In genomic region chr4:37476691-37477090, GRCh38 we compare ENCODE assay signal across 21 cellular contexts.
DNase-seq lines count a peak whose midpoint lies in the region; ATAC-seq, FAIRE-seq and TF ChIP-seq lines count a peak whose summit lies in the region.
"Had no signal": no experiment of that assay in that cellular context is flagged by ENCODE, and none has a peak within 500 bp of the region (broad histone marks: within the 10 kb centered on the region; RNA-seq: fewer than 3 reads in every experiment).

No MANE protein-coding gene starts in this region.

- H3K4me1 ChIP-seq in HepG2 (ENCODE audit: insufficient read depth, low read length) (no peaks in the 10 kb centered on the region), right lobe of liver (peaks cover 0 to 18% (median 0%) of the 10 kb centered on the region in 4 donors), right cardiac atrium (ENCODE audit: control insufficient read depth, insufficient read depth, low read length) (no peaks in the 10 kb centered on the region)
- H3K4me1 ChIP-seq: A549 had no signal

- H3K27me3 ChIP-seq in HepG2 (ENCODE audit: control insufficient read depth in 1 of 2, insufficient read depth in 2 of 2, low read length in 2 of 2) (no peaks in the 10 kb centered on the region), right lobe of liver (no peaks in the 10 kb centered on the region), right cardiac atrium (ENCODE audit: control insufficient read depth, insufficient read depth) (no peaks in the 10 kb centered on the region)
- H3K27me3 ChIP-seq: BLaER1 treated with 17β-estradiol and CSF1 and Interleukin-3, amounts not matched to agents 10 nM and 100 nM had no signal

- no peaks in the 10 kb centered on the region for H3K36me3 ChIP-seq in HepG2 (replicated peaks in 1 of 2; ENCODE audit: control insufficient read depth in 1 of 2, insufficient read depth in 2 of 2, low read length in 2 of 2)
- no peaks in the 10 kb centered on the region for H3K36me3 ChIP-seq in right lobe of liver
- H3K36me3 ChIP-seq: BLaER1 treated with 17β-estradiol and CSF1 and Interleukin-3, amounts not matched to agents 10 nM and 100 nM had no signal

- in situ Hi-C loops in HepG2 (cut with HindIII; ENCODE audit: extremely low pct_ligation_motif_present, low pct_unique_long_range_greater_than_20kb) = no loop called here

- no peak overlapping the region for H2AFZ ChIP-seq in HepG2 (ENCODE audit: low read length)

- DNase-seq in HepG2 (ENCODE audit: low spot score) (no peak), right lobe of liver (no peak), epithelial cell of prostate (ENCODE audit: low read depth, low spot score) (no peak), right cardiac atrium (no peak)
- no peak for DNase-seq in stimulated activated CD4-positive, alpha-beta T cell treated with anti-CD3 and anti-CD28 coated beads, Interleukin-4, amount 100 ng/mL, for 4 hours
- DNase-seq: Caco-2; CD4-positive, alpha-beta T cell; CD8-positive, alpha-beta T cell; DMS 273 treated with DMSO at 0.1 percent for 48 hours; DMS153; DMS53; DMS79; DND-41; EL; GF-D8 had no signal

- FAIRE-seq in HepG2 (lab: Jason Lieb, UNC) = no peak
- FAIRE-seq: A549, G401.6, GM12891 had no signal

- ATAC-seq in HepG2 (no peak), right lobe of liver (no peak), right cardiac atrium (no peak)
- ATAC-seq: A549; CD8-positive, alpha-beta T cell had no signal

- no peak overlapping the region for H3K4me2 ChIP-seq in HepG2 (ENCODE audit: low read depth, low read length)
- H3K4me2 ChIP-seq: A549; BLaER1 treated with 17β-estradiol and CSF1 and Interleukin-3, amounts not matched to agents 10 nM and 100 nM had no signal

- TF ChIP-seq CTCF in HepG2 (CRISPR knock-in tag; IDR thresholded peaks at IDR 0.05) (no peak), right lobe of liver (IDR thresholded peaks at IDR 0.05) (no peak), VCaP (conservative IDR thresholded peaks at IDR 0.05) (no peak)

- no peak for TF ChIP-seq EP300 in HepG2 (IDR thresholded peaks at IDR 0.05; ENCODE audit: low read depth in 2 of 2, low read length in 2 of 2)
- no peak for TF ChIP-seq EP300 in HepG2 (CRISPR knock-in tag; IDR thresholded peaks at IDR 0.05; ENCODE audit: borderline replicate concordance)

- H3K27ac ChIP-seq in HepG2 (ENCODE audit: extremely low read length, insufficient read depth, low read length) (no peak overlapping the region), right lobe of liver (no peak overlapping the region), VCaP (peak overlapping the region; percentile 82), epithelial cell of prostate (peak overlapping the region; percentile 52), right cardiac atrium (ENCODE audit: low read length) (no peak overlapping the region)
- H3K27ac ChIP-seq: A549; BLaER1 treated with 17β-estradiol and CSF1 and Interleukin-3, amounts not matched to agents 10 nM and 100 nM; C4-2B had no signal

- H3K9me3 ChIP-seq in HepG2 (ENCODE audit: low read length) (no peaks in the 10 kb centered on the region), right lobe of liver (no peaks in the 10 kb centered on the region), right cardiac atrium (ENCODE audit: control insufficient read depth, low read length) (no peaks in the 10 kb centered on the region)
- H3K9me3 ChIP-seq: A549, Caco-2 had no signal

- 36% methylated on average over 2 of the region's 2 CpGs for WGBS in HepG2 (ENCODE audit: low lambda C conversion rate)
- WGBS in right lobe of liver (ENCODE audit: insufficient coverage, low coverage, low lambda C conversion rate, missing lambda C conversion rate) = 69% methylated on average over 2 of the region's 2 CpGs
- 85% methylated on average over 2 of the region's 2 CpGs for WGBS in right cardiac atrium

- H3K4me3 ChIP-seq in HepG2 (replicated peaks in 1 of 3; ENCODE audit: insufficient read depth in 1 of 3, low read depth in 2 of 3, low read length in 3 of 3) (no peak overlapping the region), right lobe of liver (no peak overlapping the region), right cardiac atrium (ENCODE audit: low read length) (no peak overlapping the region)
- H3K4me3 ChIP-seq: A549; BLaER1 treated with 17β-estradiol and CSF1 and Interleukin-3, amounts not matched to agents 10 nM and 100 nM had no signal

- H3K79me2 ChIP-seq in HepG2 (ENCODE audit: insufficient read depth, low read length) = no peaks in the 10 kb centered on the region

- no peak for TF ChIP-seq RAD21 in HepG2 (CRISPR knock-in tag; IDR thresholded peaks at IDR 0.05)

- no peaks in the 10 kb centered on the region for H4K20me1 ChIP-seq in HepG2 (ENCODE audit: insufficient read depth, low read length)
- H4K20me1 ChIP-seq: BLaER1 treated with 17β-estradiol and CSF1 and Interleukin-3, amounts not matched to agents 10 nM and 100 nM had no signal

- no TSS peak for BruUV-seq in HepG2 (replicated peaks; lab: Mats Ljungman, UMichigan)

- CTCF ChIA-PET in HepG2 (lab: Yijun Ruan, JAX; ENCODE audit: low intra/inter-chr PET ratio, low total read pairs) = no interaction called here

- intact Hi-C loops in HepG2 (cut with micrococcal nuclease; ENCODE audit: unreplicated experiment) (no loop called here), right lobe of liver (cut with DNase I) (no loop called here), right cardiac atrium (cut with DNase I) (no loop called here)

- POLR2A ChIA-PET in HepG2 (lab: Yijun Ruan, JAX) = no interaction called here

- TF ChIP-seq POLR2A in HepG2 (IDR thresholded peaks at IDR 0.05; ENCODE audit: insufficient read depth in 1 of 2, low read depth in 2 of 2, low read length in 2 of 2) (no peak), right lobe of liver (IDR thresholded peaks at IDR 0.05) (no peak)

- no peak overlapping the region for H3K9ac ChIP-seq in HepG2 (ENCODE audit: insufficient read depth, low read depth, low read length)
- H3K9ac ChIP-seq: BLaER1 treated with 17β-estradiol and CSF1 and Interleukin-3, amounts not matched to agents 10 nM and 100 nM had no signal

TF ChIP-seq in HepG2, 621 proteins besides CTCF, POLR2A, EP300 and RAD21:
- TF ChIP-seq, protein P1, sequence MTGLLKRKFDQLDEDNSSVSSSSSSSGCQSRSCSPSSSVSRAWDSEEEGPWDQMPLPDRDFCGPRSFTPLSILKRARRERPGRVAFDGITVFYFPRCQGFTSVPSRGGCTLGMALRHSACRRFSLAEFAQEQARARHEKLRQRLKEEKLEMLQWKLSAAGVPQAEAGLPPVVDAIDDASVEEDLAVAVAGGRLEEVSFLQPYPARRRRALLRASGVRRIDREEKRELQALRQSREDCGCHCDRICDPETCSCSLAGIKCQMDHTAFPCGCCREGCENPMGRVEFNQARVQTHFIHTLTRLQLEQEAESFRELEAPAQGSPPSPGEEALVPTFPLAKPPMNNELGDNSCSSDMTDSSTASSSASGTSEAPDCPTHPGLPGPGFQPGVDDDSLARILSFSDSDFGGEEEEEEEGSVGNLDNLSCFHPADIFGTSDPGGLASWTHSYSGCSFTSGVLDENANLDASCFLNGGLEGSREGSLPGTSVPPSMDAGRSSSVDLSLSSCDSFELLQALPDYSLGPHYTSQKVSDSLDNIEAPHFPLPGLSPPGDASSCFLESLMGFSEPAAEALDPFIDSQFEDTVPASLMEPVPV (CRISPR knock-in tag; IDR thresholded peaks at IDR 0.05) = no peak
- TF ChIP-seq ZNF7 (CRISPR knock-in tag; IDR thresholded peaks at IDR 0.05) = 0 out of 2 replicates have a peak, but pooled peaks have one; percentile 22

Comparison
In these comparisons a context has a peak if more than half of its experiments do, and no peak if none do; other contexts are left out.
1. H3K27ac ChIP-seq: peak in VCaP (single experiment) and epithelial cell of prostate (single experiment); none in HepG2 (single experiment), right lobe of liver (0 of 3) and right cardiac atrium (single experiment).